ENCODE assay signal across 24 cellular contexts in the genomic region with DNA sequence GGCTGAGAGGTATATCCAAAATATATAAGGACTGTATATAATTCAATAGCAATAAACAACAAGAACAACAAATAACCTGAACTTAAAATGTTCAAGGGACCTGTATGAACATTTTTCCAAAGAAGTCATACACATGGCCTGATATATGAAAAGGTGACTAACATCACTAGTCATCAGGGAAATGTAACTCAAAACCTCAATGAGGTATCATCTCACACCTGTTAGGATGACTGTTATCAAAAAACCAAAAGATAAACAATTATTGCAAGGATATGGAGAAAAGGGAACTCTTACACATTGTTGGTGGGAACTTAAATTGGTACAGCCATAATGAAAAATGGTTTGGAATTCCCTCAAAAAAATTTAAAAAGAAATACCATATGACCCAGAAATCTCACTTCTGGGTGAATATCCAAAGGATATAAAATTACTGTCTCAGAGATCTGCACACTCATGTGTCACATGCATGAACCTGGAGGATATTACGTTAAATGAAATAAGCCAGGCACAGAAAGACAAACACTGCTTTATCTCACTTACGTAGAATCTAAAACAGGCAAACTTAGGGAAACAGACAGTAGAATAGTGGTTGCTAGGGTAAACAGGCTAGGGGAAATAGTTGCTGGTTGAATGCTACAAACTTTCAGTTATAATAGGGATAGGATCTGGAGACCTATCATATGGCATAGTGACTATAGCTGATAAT.
"Had no signal": no experiment of that assay in that cellular context is flagged by ENCODE, and none has a peak within 500 bp of the region (broad histone marks: within the 10 kb centered on the region; RNA-seq: fewer than 3 reads in every experiment).

No MANE protein-coding gene starts in this region.

- H3K4me3 ChIP-seq: body of pancreas, mucosa of descending colon, right lobe of liver, stomach, suprapubic skin, tibial nerve had no signal

- H3K27me3 ChIP-seq: body of pancreas, right lobe of liver, stomach, suprapubic skin, tibial nerve had no signal

- ATAC-seq: activated CD8-positive, alpha-beta T cell treated with anti-CD3 and anti-CD28 coated beads, Interleukin-2, amount 10 ng/mL, durations not matched to agents 7 days and 5 days; activated naive CD8-positive, alpha-beta T cell treated with anti-CD3 and anti-CD28 coated beads, Interleukin-2, amount 50 U/mL, for 24 hours; body of pancreas; esophagus mucosa; left cardiac atrium; mucosa of descending colon; right lobe of liver; stimulated activated memory B cell treated with anti-CD40 and anti-IgM and Interleukin-4, amounts not matched to agents 10 μg/mL and 1 μg/mL and 100 μg/mL, for 72 hours had no signal

- H3K36me3 ChIP-seq: right lobe of liver, stomach, suprapubic skin, tibial nerve had no signal

- H3K27ac ChIP-seq: body of pancreas, right lobe of liver, stomach, suprapubic skin, tibial nerve had no signal

- FAIRE-seq: frontal cortex, small intestine had no signal

- DNase-seq: activated CD4-positive, alpha-beta T cell treated with anti-CD3 and anti-CD28 coated beads for 1 hour; activated CD4-positive, alpha-beta T cell treated with anti-CD3 and anti-CD28 coated beads, Interleukin-2, amount 50 U/mL, for 1 hour; activated CD8-positive, alpha-beta T cell treated with anti-CD3 and anti-CD28 coated beads, Interleukin-2, amount 10 ng/mL, durations not matched to agents 7 days and 5 days; activated gamma-delta T cell; activated naive CD4-positive, alpha-beta T cell treated with anti-CD3 and anti-CD28 coated beads, Interleukin-2, amount 50 U/mL, for 16 hours; activated naive CD8-positive, alpha-beta T cell treated with anti-CD3 and anti-CD28 coated beads, Interleukin-2, amount 50 U/mL, for 24 hours; body of pancreas; caudate nucleus; dermis blood vessel endothelial cell; effector CD8-positive, alpha-beta T cell; glutamatergic neuron; hippocampal formation; left cardiac atrium; mucosa of descending colon; nephron progenitor cell; right lobe of liver; small intestine; stimulated activated CD4-positive, alpha-beta T cell treated with anti-CD3 and anti-CD28 coated beads, Interleukin-2, amount 100 ng/mL, for 24 hours; stomach had no signal

- H3K9me3 ChIP-seq: body of pancreas, right lobe of liver, suprapubic skin had no signal

- H3K4me1 ChIP-seq: body of pancreas, right lobe of liver, stomach, suprapubic skin, tibial nerve had no signal
